ENCODE assay signal across 35 cellular contexts in genomic region chr10:131053192-131053591, GRCh38.
DNase-seq lines count a peak whose midpoint lies in the region; ATAC-seq, FAIRE-seq and TF ChIP-seq lines count a peak whose summit lies in the region.
"Had no signal": no experiment of that assay in that cellular context is flagged by ENCODE, and none has a peak within 500 bp of the region (broad histone marks: within the 10 kb centered on the region; RNA-seq: fewer than 3 reads in every experiment).

No MANE protein-coding gene starts in this region.

- no peak for TF ChIP-seq CTCF in HepG2 (CRISPR knock-in tag; IDR thresholded peaks at IDR 0.05)
- TF ChIP-seq CTCF in right lobe of liver (IDR thresholded peaks at IDR 0.05), result no peak
- no peak for TF ChIP-seq CTCF in K562 (IDR thresholded peaks at IDR 0.05 in 2 of 3, conservative IDR thresholded peaks at IDR 0.05 in 1 of 3; ENCODE audit: insufficient read depth in 2 of 3, low read depth in 1 of 3, low read length in 3 of 3)
- no peak for TF ChIP-seq CTCF in H1 (IDR thresholded peaks at IDR 0.05; ENCODE audit: control extremely low read depth in 1 of 3, insufficient read depth in 1 of 3, low read depth in 1 of 3, low read length in 3 of 3)
- no peak for TF ChIP-seq CTCF in PC-9 (conservative IDR thresholded peaks at IDR 0.05)

- intact Hi-C loops in HepG2 (cut with micrococcal nuclease; ENCODE audit: unreplicated experiment), result no loop called here
- intact Hi-C loops in right lobe of liver (cut with DNase I), result no loop called here
- intact Hi-C loops in K562 (cut with micrococcal nuclease), result no loop called here
- intact Hi-C loops in PC-9 (cut with micrococcal nuclease; ENCODE audit: unreplicated experiment), result no loop called here

- no peaks in the 10 kb centered on the region for H3K9me1 ChIP-seq in K562 (ENCODE audit: control insufficient read depth, insufficient read depth, low read length)

- no peak overlapping the region for H2BK5ac ChIP-seq in H1 (ENCODE audit: low read depth, low read length)
- no peak overlapping the region for H2BK5ac ChIP-seq in mesendoderm (ENCODE audit: low read length)

- no peak for DNase-seq in HepG2 (ENCODE audit: low spot score)
- no peak for DNase-seq in right lobe of liver
- no peak for DNase-seq in K562 (ENCODE audit: extremely low read depth in 1 of 4, low spot score in 3 of 4)
- DNase-seq in H1 (ENCODE audit: low read depth in 1 of 2, low spot score in 2 of 2), result no peak
- DNase-seq in mesendoderm, result no peak
- DNase-seq in PC-9, result no peak
- no peak for DNase-seq in NCI-H345 (lab: John Stamatoyannopoulos, UW)
- DNase-seq in HuH-7.5 (ENCODE audit: low spot score), result no peak
- DNase-seq: 8988T; ACHN; AML-193; BE2C; C1 segment of cervical spinal cord; Caco-2; Calu3; CD4-positive, alpha-beta memory T cell; CD4-positive, alpha-beta T cell; CD4-positive, CD25-positive, alpha-beta regulatory T cell; CD8-positive, alpha-beta memory T cell; CD8-positive, alpha-beta T cell; COR-L47; DMS 273 treated with DMSO at 0.1 percent for 48 hours; DMS153; DMS53; DMS79; DMS79 treated with DMSO at 0.1 percent for 48 hours; DND-41; EL had no signal

- H4K20me1 ChIP-seq in HepG2 (ENCODE audit: insufficient read depth, low read length) (no peaks in the 10 kb centered on the region), K562 (replicated peaks; ENCODE audit: control insufficient read depth, insufficient read depth, low read length) (no peaks in the 10 kb centered on the region), H1 (replicated peaks in 1 of 2; ENCODE audit: control insufficient read depth in 1 of 2, insufficient read depth in 2 of 2, low read length in 2 of 2) (no peaks in the 10 kb centered on the region), PC-9 (ENCODE audit: insufficient read depth) (no peaks in the 10 kb centered on the region)
- H4K20me1 ChIP-seq: BLaER1; BLaER1 treated with 17β-estradiol and CSF1 and Interleukin-3, amounts not matched to agents 10 nM and 100 nM had no signal

- H3K4me1 ChIP-seq in HepG2 (ENCODE audit: insufficient read depth, low read length) (no peaks in the 10 kb centered on the region), right lobe of liver (no peaks in the 10 kb centered on the region), K562 (replicated peaks in 1 of 2; ENCODE audit: control insufficient read depth in 2 of 2, insufficient read depth in 2 of 2, low read length in 2 of 2) (no peaks in the 10 kb centered on the region), H1 (replicated peaks in 1 of 4; ENCODE audit: control insufficient read depth in 3 of 4, insufficient read depth in 4 of 4, low read length in 3 of 4) (peaks cover 6 to 11% (median 8%) of the 10 kb centered on the region in 4 experiments), mesendoderm (ENCODE audit: control insufficient read depth, low read depth, low read length) (peaks cover 7% of the 10 kb centered on the region), PC-9 (replicated peaks; ENCODE audit: insufficient read depth) (no peaks in the 10 kb centered on the region)
- H3K4me1 ChIP-seq: A549, BE2C, Caco-2 had no signal

- no peak overlapping the region for H4K5ac ChIP-seq in H1 (ENCODE audit: insufficient read length, low read depth, low read length)
- H4K5ac ChIP-seq in mesendoderm (ENCODE audit: low read length), result no peak overlapping the region

- no peak overlapping the region for H3K14ac ChIP-seq in H1 (ENCODE audit: insufficient read length)

- H4K8ac ChIP-seq in H1 (ENCODE audit: extremely low read depth, insufficient read depth, low read length), result no peak overlapping the region
- no peak overlapping the region for H4K8ac ChIP-seq in mesendoderm (ENCODE audit: low read depth, low read length)

- H3K9me3 ChIP-seq in HepG2 (ENCODE audit: low read length), result 0 out of 2 replicates have a peak, but pooled peaks cover 5% of the 10 kb centered on the region
- H3K9me3 ChIP-seq in right lobe of liver, result no peaks in the 10 kb centered on the region
- H3K9me3 ChIP-seq in K562 (replicated peaks; ENCODE audit: control insufficient read depth, insufficient read depth, low read depth, low read length), result no peaks in the 10 kb centered on the region
- peaks cover 23% of the 10 kb centered on the region in 2 experiments for H3K9me3 ChIP-seq in H1 (ENCODE audit: insufficient read depth in 2 of 2, low read depth in 1 of 2, low read length in 1 of 2)
- no peaks in the 10 kb centered on the region for H3K9me3 ChIP-seq in PC-9 (ENCODE audit: insufficient read depth, low read depth)
- H3K9me3 ChIP-seq: A549, BE2C, Caco-2 had no signal

- H3K56ac ChIP-seq in H1 (replicated peaks; ENCODE audit: insufficient read length, low read depth, low read length) (no peak overlapping the region), mesendoderm (ENCODE audit: low read length) (no peak overlapping the region)

- in situ Hi-C loops in HepG2 (cut with HindIII; ENCODE audit: extremely low pct_ligation_motif_present, low pct_unique_long_range_greater_than_20kb), result no loop called here
- in situ Hi-C loops in K562 (cut with MboI), result no loop called here

- H2AFZ ChIP-seq in HepG2 (ENCODE audit: low read length) (no peak overlapping the region), K562 (ENCODE audit: low read depth, low read length) (no peak overlapping the region), H1 (ENCODE audit: low read length) (no peak overlapping the region), PC-9 (no peak overlapping the region)

- H3K4ac ChIP-seq in H1 (replicated peaks; ENCODE audit: insufficient read length, low read depth, low read length) (no peak overlapping the region), mesendoderm (ENCODE audit: low read depth, low read length) (no peak overlapping the region)

- no peaks in the 10 kb centered on the region for H3F3A ChIP-seq in PC-9 (ENCODE audit: insufficient read depth, low read depth)

- no peak overlapping the region for H2BK12ac ChIP-seq in H1 (ENCODE audit: low read depth, low read length)

- H3K4me3 ChIP-seq in HepG2 (replicated peaks in 1 of 3; ENCODE audit: insufficient read depth in 1 of 3, low read depth in 2 of 3, low read length in 3 of 3) (no peak overlapping the region), right lobe of liver (no peak overlapping the region), K562 (no peak overlapping the region), H1 (ENCODE audit: extremely low read depth in 1 of 4, insufficient read depth in 2 of 4, low read depth in 3 of 4, low read length in 4 of 4) (no peak overlapping the region), mesendoderm (ENCODE audit: low read length) (no peak overlapping the region), PC-9 (no peak overlapping the region)
- H3K4me3 ChIP-seq: A549; BLaER1; BLaER1 treated with 17β-estradiol and CSF1 and Interleukin-3, amounts not matched to agents 10 nM and 100 nM had no signal

- TF ChIP-seq POLR2A in HepG2 (IDR thresholded peaks at IDR 0.05; ENCODE audit: insufficient read depth in 1 of 2, low read depth in 2 of 2, low read length in 2 of 2) (no peak), right lobe of liver (IDR thresholded peaks at IDR 0.05) (no peak), K562 (conservative IDR thresholded peaks at IDR 0.05) (no peak), H1 (IDR thresholded peaks at IDR 0.05; ENCODE audit: control extremely low read depth in 1 of 2, low read depth in 2 of 2, low read length in 2 of 2) (no peak)

- H3K79me1 ChIP-seq in H1 (ENCODE audit: low read depth, low read length) (no peaks in the 10 kb centered on the region), mesendoderm (ENCODE audit: low read length) (no peaks in the 10 kb centered on the region)

- H2BK20ac ChIP-seq in H1 (ENCODE audit: low read length), result no peak overlapping the region

- BruUV-seq in HepG2 (replicated peaks; lab: Mats Ljungman, UMichigan) (no TSS peak), K562 (replicated peaks; lab: Mats Ljungman, UMichigan) (no TSS peak), PC-9 (replicated peaks; lab: Mats Ljungman, UMichigan) (no TSS peak)

- POLR2A ChIA-PET in HepG2 (lab: Yijun Ruan, JAX), result no interaction called here
- POLR2A ChIA-PET in K562 (lab: Yijun Ruan, JAX), result no interaction called here
- POLR2A ChIA-PET in H1 (lab: Charles Lee; ENCODE audit: partially characterized antibody), result no interaction called here
- POLR2A ChIA-PET in PC-9 (lab: Charles Lee; ENCODE audit: unreplicated experiment), result no interaction called here

- no peak for TF ChIP-seq EP300 in HepG2 (IDR thresholded peaks at IDR 0.05; ENCODE audit: low read depth in 2 of 2, low read length in 2 of 2)
- TF ChIP-seq EP300 in HepG2 (CRISPR knock-in tag; IDR thresholded peaks at IDR 0.05; ENCODE audit: borderline replicate concordance), result no peak
- TF ChIP-seq EP300 in K562 (IDR thresholded peaks at IDR 0.05; ENCODE audit: low read length), result no peak
- TF ChIP-seq EP300 in H1 (IDR thresholded peaks at IDR 0.05; ENCODE audit: borderline replicate concordance in 1 of 2, low read depth in 2 of 2, low read length in 2 of 2), result no peak

- H3K4me2 ChIP-seq in HepG2 (ENCODE audit: low read depth, low read length) (no peak overlapping the region), K562 (ENCODE audit: insufficient read depth, low read length) (no peak overlapping the region), H1 (ENCODE audit: insufficient read depth in 1 of 2, low read depth in 2 of 2, low read length in 2 of 2) (no peak overlapping the region), mesendoderm (ENCODE audit: low read length) (no peak overlapping the region), PC-9 (no peak overlapping the region)
- H3K4me2 ChIP-seq: A549; BLaER1; BLaER1 treated with 17β-estradiol and CSF1 and Interleukin-3, amounts not matched to agents 10 nM and 100 nM had no signal

- peak overlapping the region; percentile 41 for H2BK120ac ChIP-seq in H1 (replicated peaks; ENCODE audit: low read depth, low read length)
- no peak overlapping the region for H2BK120ac ChIP-seq in mesendoderm (ENCODE audit: low read depth, low read length)

- H3K23ac ChIP-seq in H1 (ENCODE audit: insufficient read length) (no peak overlapping the region), mesendoderm (ENCODE audit: low read length) (no peak overlapping the region)

- no peaks in the 10 kb centered on the region for H3K23me2 ChIP-seq in H1 (ENCODE audit: low read depth, low read length)

- H2AK5ac ChIP-seq in H1 (ENCODE audit: low read depth, low read length) (no peak overlapping the region), mesendoderm (ENCODE audit: low read length) (no peak overlapping the region)

- H3K27ac ChIP-seq in HepG2 (ENCODE audit: extremely low read length, insufficient read depth, low read length) (no peak overlapping the region), right lobe of liver (no peak overlapping the region), K562 (ENCODE audit: extremely low read depth, low read depth, low read length) (no peak overlapping the region), H1 (ENCODE audit: low read depth, low read length) (no peak overlapping the region), mesendoderm (ENCODE audit: low read depth, low read length) (no peak overlapping the region), PC-9 (no peak overlapping the region)
- H3K27ac ChIP-seq: 22Rv1; A549; BLaER1; BLaER1 treated with 17β-estradiol and CSF1 and Interleukin-3, amounts not matched to agents 10 nM and 100 nM; C4-2B had no signal

- no peaks in the 10 kb centered on the region for H3K9me2 ChIP-seq in PC-9 (ENCODE audit: insufficient read depth)

- no peaks in the 10 kb centered on the region for H3K36me3 ChIP-seq in HepG2 (replicated peaks in 1 of 2; ENCODE audit: control insufficient read depth in 1 of 2, insufficient read depth in 2 of 2, low read length in 2 of 2)
- H3K36me3 ChIP-seq in right lobe of liver, result no peaks in the 10 kb centered on the region
- no peaks in the 10 kb centered on the region for H3K36me3 ChIP-seq in K562 (ENCODE audit: control insufficient read depth, insufficient read depth, low read length)
- 0 out of 8 replicates have a peak, but pooled peaks cover 0 to 2% (median 0%) of the 10 kb centered on the region in 4 experiments for H3K36me3 ChIP-seq in H1 (ENCODE audit: control insufficient read depth in 2 of 4, insufficient read depth in 4 of 4, low read length in 3 of 4)
- H3K36me3 ChIP-seq in mesendoderm (ENCODE audit: control insufficient read depth, insufficient read depth, low read length), result no peaks in the 10 kb centered on the region
- no peaks in the 10 kb centered on the region for H3K36me3 ChIP-seq in PC-9 (ENCODE audit: low read depth)
- H3K36me3 ChIP-seq: BE2C; BLaER1; BLaER1 treated with 17β-estradiol and CSF1 and Interleukin-3, amounts not matched to agents 10 nM and 100 nM had no signal

- ATAC-seq in HepG2, result no peak
- ATAC-seq in right lobe of liver, result no peak
- ATAC-seq in K562, result no peak
- ATAC-seq: A549; CD8-positive, alpha-beta T cell had no signal

- no peak overlapping the region for H3K9ac ChIP-seq in HepG2 (ENCODE audit: insufficient read depth, low read depth, low read length)
- no peak overlapping the region for H3K9ac ChIP-seq in K562 (ENCODE audit: insufficient read depth in 1 of 2, low read depth in 2 of 2, low read length in 2 of 2)
- H3K9ac ChIP-seq in H1 (replicated peaks in 1 of 4; ENCODE audit: extremely low read depth in 1 of 4, low read depth in 3 of 4, low read length in 3 of 4), result no peak overlapping the region
- no peak overlapping the region for H3K9ac ChIP-seq in mesendoderm (ENCODE audit: low read length)
- H3K9ac ChIP-seq: BLaER1; BLaER1 treated with 17β-estradiol and CSF1 and Interleukin-3, amounts not matched to agents 10 nM and 100 nM had no signal

- H2BK15ac ChIP-seq in H1 (ENCODE audit: low read length) (no peak overlapping the region), mesendoderm (replicated peaks; ENCODE audit: low read depth) (peak overlapping the region; percentile 19)

- WGBS in HepG2 (ENCODE audit: low lambda C conversion rate), result 7% methylated on average over 2 of the region's 2 CpGs
- WGBS in right lobe of liver (ENCODE audit: insufficient coverage, low coverage, low lambda C conversion rate, missing lambda C conversion rate), result 19% methylated on average over 2 of the region's 2 CpGs
- WGBS in K562 (ENCODE audit: insufficient coverage, low coverage, missing lambda C conversion rate), result 0% methylated on average over 2 of the region's 2 CpGs
- WGBS in H1 (ENCODE audit: extremely low coverage in 1 of 2, insufficient coverage in 1 of 2, insufficient read length in 1 of 2, insufficient replicate concordance in 2 of 2, low coverage in 1 of 2, low lambda C conversion rate in 2 of 2, missing lambda C conversion rate in 1 of 2), 2 experiments, result 91% methylated on average over 2 of the region's 2 CpGs; no CpG with 5 or more reads in 1 of the 2 experiments
- no CpG with 5 or more reads among the region's 2 CpGs for WGBS in mesendoderm (ENCODE audit: extremely low coverage, insufficient coverage, low lambda C conversion rate)

- H3K18ac ChIP-seq in H1 (ENCODE audit: extremely low read depth, low read length) (no peak overlapping the region), mesendoderm (ENCODE audit: low read length) (no peak overlapping the region)

- H3K27me3 ChIP-seq in HepG2 (ENCODE audit: control insufficient read depth in 1 of 2, insufficient read depth in 2 of 2, low read length in 2 of 2) (peaks cover 0 to 7% of the 10 kb centered on the region in 2 experiments; a peak in 2 of 5 replicates), right lobe of liver (no peaks in the 10 kb centered on the region), K562 (ENCODE audit: control insufficient read depth in 2 of 2, insufficient read depth in 2 of 2, low read length in 2 of 2) (no peaks in the 10 kb centered on the region; a peak in 1 of 5 replicates), H1 (replicated peaks in 1 of 4; ENCODE audit: control insufficient read depth in 3 of 4, extremely low read depth in 1 of 4, insufficient read depth in 3 of 4, low read length in 3 of 4) (no peaks in the 10 kb centered on the region; a peak in 1 of 7 replicates), mesendoderm (ENCODE audit: insufficient read depth, low read length, poor library complexity) (no peaks in the 10 kb centered on the region), PC-9 (ENCODE audit: insufficient read depth, low read depth) (peaks cover 13% of the 10 kb centered on the region; the same call in 1 of the 2 replicates)
- H3K27me3 ChIP-seq: BE2C; BLaER1; BLaER1 treated with 17β-estradiol and CSF1 and Interleukin-3, amounts not matched to agents 10 nM and 100 nM had no signal

- FAIRE-seq in HepG2 (lab: Jason Lieb, UNC) (no peak), K562 (lab: Jason Lieb, UNC) (no peak), H1 (lab: Jason Lieb, UNC) (no peak)
- FAIRE-seq: A204.1, A549, D721Med had no signal

- CTCF ChIA-PET in HepG2 (lab: Yijun Ruan, JAX; ENCODE audit: low intra/inter-chr PET ratio, low total read pairs) (no interaction called here), K562 (lab: Yijun Ruan, JAX; ENCODE audit: low intra/inter-chr PET ratio) (no interaction called here), H1 (lab: Charles Lee; ENCODE audit: partially characterized antibody) (no interaction called here), PC-9 (lab: Charles Lee) (no interaction called here)

- TF ChIP-seq RAD21 in HepG2 (CRISPR knock-in tag; IDR thresholded peaks at IDR 0.05), result no peak
- TF ChIP-seq RAD21 in K562 (CRISPR knock-in tag; conservative IDR thresholded peaks at IDR 0.05 in 1 of 2, IDR thresholded peaks at IDR 0.05 in 1 of 2), result no peak
- TF ChIP-seq RAD21 in H1 (IDR thresholded peaks at IDR 0.05 in 1 of 2, conservative IDR thresholded peaks at IDR 0.05 in 1 of 2; ENCODE audit: low read depth in 2 of 2, low read length in 2 of 2), result no peak

- no peak overlapping the region for H4K91ac ChIP-seq in H1 (replicated peaks; ENCODE audit: insufficient read length, low read length)

- no peaks in the 10 kb centered on the region for H3K79me2 ChIP-seq in HepG2 (ENCODE audit: insufficient read depth, low read length)
- no peaks in the 10 kb centered on the region for H3K79me2 ChIP-seq in K562 (ENCODE audit: control insufficient read depth, insufficient read depth, low read length)
- H3K79me2 ChIP-seq in H1 (ENCODE audit: control insufficient read depth in 1 of 2, insufficient read depth in 2 of 2, low read length in 2 of 2), result no peaks in the 10 kb centered on the region
- no peaks in the 10 kb centered on the region for H3K79me2 ChIP-seq in mesendoderm (ENCODE audit: control insufficient read depth, insufficient read depth, low read length)
- H3K79me2 ChIP-seq in PC-9 (ENCODE audit: low read depth), result no peaks in the 10 kb centered on the region

Comparison
In these comparisons a context has a peak if more than half of its experiments do, and no peak if none do; other contexts are left out.
1. Of the 241 proteins assayed by ChIP-seq in both HepG2 and K562: peak only in HepG2: RAD51; only in K562: TFE3; in both: none; in neither: 238; mixed calls (peak in some experiments, not most) for 1.